In genomic region chr16:85863384-85863774, GRCh38 we compare ENCODE assay signal across 28 cellular contexts. TPM values are rescaled to one million over a fixed set of nuclear protein-coding genes. Genes with fewer than 3 reads are reported as not detected.
DNase-seq lines count a peak whose midpoint lies in the region; ATAC-seq and TF ChIP-seq lines count a peak whose summit lies in the region.
"Had no signal": no experiment of that assay in that cellular context is flagged by ENCODE, and none has a peak within 500 bp of the region (broad histone marks: within the 10 kb centered on the region; RNA-seq: fewer than 3 reads in every experiment).

No MANE protein-coding gene starts in this region.

- no peak overlapping the region for H3K27ac ChIP-seq in uterus
- H3K27ac ChIP-seq: dorsolateral prefrontal cortex, esophagus squamous epithelium, gastrocnemius medialis, lower lobe of right lung, upper lobe of left lung had no signal

- intact Hi-C loops in uterus (cut with DNase I; ENCODE audit: low total_unique reads) = no loop called here

- TF ChIP-seq POLR2A in uterus (IDR thresholded peaks at IDR 0.05) = no peak

- H3K9me3 ChIP-seq in uterus = no peaks in the 10 kb centered on the region
- H3K9me3 ChIP-seq: esophagus squamous epithelium, gastrocnemius medialis, lower lobe of right lung, upper lobe of left lung had no signal

- DNase-seq in AG08395 (ENCODE audit: low spot score) (peak; percentile 34), GM04503 (ENCODE audit: low read depth) (peak; percentile 19), SW480 (ENCODE audit: low spot score) (peak; percentile 29), iris pigment epithelial cell (ENCODE audit: low read depth) (peak; percentile 28), uterus (no peak), activated gamma-delta T cell (lab: John Stamatoyannopoulos, UW) (no peak)
- DNase-seq: activated CD4-positive, alpha-beta T cell treated with anti-CD3 and anti-CD28 coated beads, Interleukin-2, amount 50 U/mL, for 4 hours; activated CD8-positive, alpha-beta memory T cell treated with anti-CD3 and anti-CD28 coated beads, Interleukin-2, amount 10 ng/mL, durations not matched to agents 7 days and 5 days; activated naive CD4-positive, alpha-beta T cell; activated naive CD8-positive, alpha-beta T cell treated with anti-CD3 and anti-CD28 coated beads, Interleukin-2, amount 50 U/mL, for 24 hours; activated T-cell treated with anti-CD3 and anti-CD28 coated beads, Interleukin-2, amount 50 U/mL, for 4 hours; cerebellar nuclear complex; dorsolateral prefrontal cortex; esophagus squamous epithelium; gastrocnemius medialis; lower lobe of right lung; naive thymus-derived CD8-positive, alpha-beta T cell; NCI-H1092; NCI-H1694 treated with DMSO at 0.1 percent for 48 hours; NCI-H510A; T-helper 17 cell; upper lobe of left lung had no signal

- no peaks in the 10 kb centered on the region for H3K4me1 ChIP-seq in uterus
- H3K4me1 ChIP-seq: esophagus squamous epithelium, gastrocnemius medialis, lower lobe of right lung, upper lobe of left lung had no signal

- no peaks in the 10 kb centered on the region for H3K36me3 ChIP-seq in uterus
- H3K36me3 ChIP-seq: esophagus squamous epithelium, gastrocnemius medialis, lower lobe of right lung, upper lobe of left lung had no signal

- no peak overlapping the region for H3K4me3 ChIP-seq in uterus
- H3K4me3 ChIP-seq: dorsolateral prefrontal cortex, esophagus squamous epithelium, gastrocnemius medialis, K562, lower lobe of right lung, upper lobe of left lung had no signal

- H3K27me3 ChIP-seq in uterus = no peaks in the 10 kb centered on the region
- H3K27me3 ChIP-seq: upper lobe of left lung had no signal

- TF ChIP-seq CTCF in uterus (IDR thresholded peaks at IDR 0.05) = no peak

- ATAC-seq in HG03139 (IDR thresholded peaks at IDR 0.05; ENCODE audit: unreplicated experiment) (no peak), GM19452 (IDR thresholded peaks at IDR 0.05; ENCODE audit: unreplicated experiment) (no peak)
- ATAC-seq: activated CD4-positive, CD25-positive, alpha-beta regulatory T cell treated with anti-CD3 and anti-CD28 coated beads, Interleukin-2, amount 50 U/mL, for 24 hours; activated CD8-positive, alpha-beta memory T cell treated with anti-CD3 and anti-CD28 coated beads, Interleukin-2, amount 10 ng/mL, durations not matched to agents 7 days and 5 days; activated naive CD8-positive, alpha-beta T cell treated with anti-CD3 and anti-CD28 coated beads, Interleukin-2, amount 50 U/mL, for 24 hours; activated T-cell treated with anti-CD3 and anti-CD28 coated beads, Interleukin-2, amount 50 U/mL, for 4 hours; gastrocnemius medialis; K562; lower lobe of right lung; naive thymus-derived CD8-positive, alpha-beta T cell; SK-N-SH treated with all-trans-retinoic acid at 6 μM for 48 hours; stimulated activated effector memory CD8-positive, alpha-beta T cell treated with anti-CD3 and anti-CD28 coated beads, Interleukin-12 subunit alpha, Interleukin-12 subunit beta, amount 100 ng/mL, for 72 hours; T-helper 17 cell had no signal

RNA-seq across cellular contexts. Expression of gene IRF8, which starts 35.6 kb away (rescaled TPM):
- 10 to 100 TPM in 1 of 4 donors, 1 to 10 TPM in 2, not detected in 1; 3.7 to 17.3 (median 3.8) TPM for total RNA-seq in uterus

Comparison
In these comparisons a context has a peak if more than half of its experiments do, and no peak if none do; other contexts are left out.
1. DNase-seq: peak in AG08395 (single experiment), GM04503 (single experiment), SW480 (single experiment) and iris pigment epithelial cell (single experiment); none in uterus (0 of 2) and activated gamma-delta T cell (single experiment).